Comparison of ENCODE assay signal across 1 cellular context in the genomic region with DNA sequence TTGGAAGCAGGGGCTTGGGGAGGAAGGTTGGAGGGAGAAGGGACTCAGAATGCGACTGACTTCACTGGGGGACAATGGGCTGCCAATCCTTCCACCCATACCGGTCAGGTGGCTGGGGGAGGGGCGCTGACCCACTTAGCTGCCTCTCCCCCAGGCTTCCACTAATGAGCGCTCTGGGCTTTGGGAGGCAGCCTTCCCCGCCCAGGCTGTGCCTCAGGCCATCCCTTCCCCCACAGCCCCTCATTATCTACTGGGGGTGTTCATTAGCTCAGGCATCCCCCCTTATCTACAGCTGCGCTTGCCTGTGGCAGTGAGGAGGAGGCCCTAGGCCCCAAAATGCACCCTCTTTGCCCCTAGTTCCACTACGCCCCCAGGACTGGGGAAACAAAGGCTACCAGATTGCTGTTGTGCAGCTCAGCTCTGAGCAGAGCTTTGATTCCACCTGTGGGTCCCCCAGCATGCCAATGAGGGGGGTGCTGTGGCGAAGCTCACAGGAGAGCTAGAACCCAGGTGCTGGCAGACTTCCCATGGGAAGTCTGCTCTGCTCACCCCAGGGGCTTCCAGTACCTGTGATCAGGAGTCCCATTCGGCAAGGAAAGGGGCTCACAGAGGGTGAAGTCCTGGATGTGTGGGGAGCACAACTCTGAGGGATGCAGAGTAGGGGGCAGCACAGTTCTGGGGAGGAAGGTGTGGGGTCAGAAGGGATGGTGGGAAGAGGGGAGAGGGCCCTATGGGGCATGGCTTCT.
TF ChIP-seq lines count a peak whose summit lies in the region.

No MANE protein-coding gene starts in this region.

TF ChIP-seq in GM12891, 5 proteins besides CTCF, POLR2A, EP300 and RAD21:
- no peak for TF ChIP-seq PAX5 (IDR thresholded peaks at IDR 0.05; ENCODE audit: insufficient read depth, low read length, severe bottlenecking)
- no peak for TF ChIP-seq POU2F2 (IDR thresholded peaks at IDR 0.05; ENCODE audit: low read depth, low read length)
- TF ChIP-seq TAF1 (IDR thresholded peaks at IDR 0.05; ENCODE audit: low read depth, low read length): no peak
- TF ChIP-seq SPI1 (IDR thresholded peaks at IDR 0.05; ENCODE audit: low read depth, low read length): no peak
- no peak for TF ChIP-seq POLR2AphosphoS5 (IDR thresholded peaks at IDR 0.05; ENCODE audit: low read depth, low read length)
